ENCODE assay signal across 17 cellular contexts in genomic region chr15:36109943-36110658, GRCh38.
DNase-seq lines count a peak whose midpoint lies in the region; ATAC-seq and TF ChIP-seq lines count a peak whose summit lies in the region.
"Had no signal": no experiment of that assay in that cellular context is flagged by ENCODE, and none has a peak within 500 bp of the region (broad histone marks: within the 10 kb centered on the region; RNA-seq: fewer than 3 reads in every experiment).

No MANE protein-coding gene starts in this region.

- H3K4me1 ChIP-seq in breast epithelium (no peaks in the 10 kb centered on the region), gastroesophageal sphincter (peaks cover 0 to 33% (median 4%) of the 10 kb centered on the region in 3 donors), Peyer's patch (no peaks in the 10 kb centered on the region)
- H3K4me1 ChIP-seq: HAP-1 had no signal

- H3K9me3 Mint-ChIP-seq in MCF 10A (ENCODE audit: unreplicated experiment): no peaks in the 10 kb centered on the region
- H3K9me3 Mint-ChIP-seq: CD8-positive, alpha-beta T cell had no signal

- H3K36me3 Mint-ChIP-seq in MCF 10A (ENCODE audit: insufficient read depth, unreplicated experiment): no peaks in the 10 kb centered on the region
- H3K36me3 Mint-ChIP-seq: CD8-positive, alpha-beta T cell had no signal

- no peaks in the 10 kb centered on the region for H3K36me3 ChIP-seq in breast epithelium
- H3K36me3 ChIP-seq in gastroesophageal sphincter: no peaks in the 10 kb centered on the region
- H3K36me3 ChIP-seq in Peyer's patch: no peaks in the 10 kb centered on the region
- H3K36me3 ChIP-seq: cardiac muscle cell, HAP-1, tibial nerve had no signal

- H3K4me1 Mint-ChIP-seq in MCF 10A (ENCODE audit: insufficient read depth, unreplicated experiment): peaks cover 6% of the 10 kb centered on the region
- H3K4me1 Mint-ChIP-seq: T-helper 17 cell had no signal

- ATAC-seq in gastroesophageal sphincter: no peak
- ATAC-seq: CD8-positive, alpha-beta T cell; effector memory CD8-positive, alpha-beta T cell; T-helper 17 cell had no signal

- H3K4me3 Mint-ChIP-seq in MCF 10A (ENCODE audit: unreplicated experiment): no peak overlapping the region
- H3K4me3 Mint-ChIP-seq: CD8-positive, alpha-beta T cell; effector memory CD8-positive, alpha-beta T cell; T-helper 17 cell had no signal

- no peak for TF ChIP-seq EP300 in gastroesophageal sphincter (IDR thresholded peaks at IDR 0.05)

- no peak overlapping the region for H3K27ac ChIP-seq in breast epithelium
- H3K27ac ChIP-seq in gastroesophageal sphincter: peak overlapping the region in 3 of 4 donors; percentile 8 to 43 (median 15)
- no peak overlapping the region for H3K27ac ChIP-seq in Peyer's patch
- H3K27ac ChIP-seq: cardiac muscle cell, tibial nerve had no signal

- CTCF ChIA-PET in MCF 10A (lab: Yijun Ruan, JAX) (no interaction called here), HEK293T (lab: Yijun Ruan, JAX) (no interaction called here)

- H3K9me3 ChIP-seq in breast epithelium (no peaks in the 10 kb centered on the region), gastroesophageal sphincter (no peaks in the 10 kb centered on the region), Peyer's patch (no peaks in the 10 kb centered on the region)
- H3K9me3 ChIP-seq: HAP-1, tibial nerve had no signal

- WGBS in gastroesophageal sphincter (ENCODE audit: low coverage in 1 of 2), 2 donors: 13 to 28% methylated on average over 2 of the region's 2 CpGs

- TF ChIP-seq CTCF in MCF 10A (IDR thresholded peaks at IDR 0.05; ENCODE audit: unreplicated experiment) (no peak), breast epithelium (IDR thresholded peaks at IDR 0.05) (no peak), gastroesophageal sphincter (IDR thresholded peaks at IDR 0.05) (no peak), Peyer's patch (IDR thresholded peaks at IDR 0.05) (no peak)

- H3K4me3 ChIP-seq in breast epithelium (no peak overlapping the region), gastroesophageal sphincter (no peak overlapping the region), Peyer's patch (no peak overlapping the region)
- H3K4me3 ChIP-seq: cardiac muscle cell, HAP-1, tibial nerve had no signal

- TF ChIP-seq POLR2A in breast epithelium (IDR thresholded peaks at IDR 0.05) (no peak), gastroesophageal sphincter (IDR thresholded peaks at IDR 0.05) (no peak), Peyer's patch (IDR thresholded peaks at IDR 0.05) (no peak)

- H3K27me3 ChIP-seq in breast epithelium: no peaks in the 10 kb centered on the region
- no peaks in the 10 kb centered on the region for H3K27me3 ChIP-seq in gastroesophageal sphincter
- no peaks in the 10 kb centered on the region for H3K27me3 ChIP-seq in Peyer's patch
- H3K27me3 ChIP-seq: cardiac muscle cell, tibial nerve had no signal

- POLR2A ChIA-PET in MCF 10A (lab: Yijun Ruan, JAX) (interaction anchor here (0.7 to 0.8 kb wide), 2 partner anchors 14 to 67 kb away, joined by 3 to 4 read pairs; no protein-coding TSS in a partner anchor), HEK293T (lab: Yijun Ruan, JAX) (no interaction called here)

- H3K27me3 Mint-ChIP-seq in MCF 10A (ENCODE audit: insufficient read depth, unreplicated experiment): no peaks in the 10 kb centered on the region
- H3K27me3 Mint-ChIP-seq: effector memory CD8-positive, alpha-beta T cell; T-helper 17 cell had no signal

- no peak overlapping the region for H3K27ac Mint-ChIP-seq in MCF 10A (ENCODE audit: low read depth, unreplicated experiment)
- H3K27ac Mint-ChIP-seq: CD8-positive, alpha-beta T cell; effector memory CD8-positive, alpha-beta T cell; T-helper 17 cell had no signal

- no TSS peak for BruUV-seq in MCF 10A (replicated peaks; lab: Mats Ljungman, UMichigan)

- DNase-seq in MCF 10A (ENCODE audit: unreplicated experiment) (peak; percentile 31), breast epithelium (ENCODE audit: low spot score in 2 of 2) (no peak), astrocyte of the hippocampus (ENCODE audit: low read depth, low spot score) (peak; percentile 64), HEK293T (ENCODE audit: extremely low spot score) (no peak), Peyer's patch (no peak), NCI-H2196 treated with DMSO at 0.1 percent for 48 hours (lab: John Stamatoyannopoulos, UW; ENCODE audit: unreplicated experiment) (no peak)
- no peak for DNase-seq in effector CD8-positive, alpha-beta T cell (lab: John Stamatoyannopoulos, UW)
- DNase-seq: activated naive CD4-positive, alpha-beta T cell; CD8-positive, alpha-beta T cell; effector memory CD8-positive, alpha-beta T cell; NCI-H2107; nucleus accumbens; T-helper 17 cell had no signal

- intact Hi-C loops in MCF 10A (cut with micrococcal nuclease) (no loop called here), breast epithelium (cut with DNase I; ENCODE audit: low total_unique reads) (no loop called here)

TF ChIP-seq in HEK293T, 16 proteins besides CTCF, POLR2A, EP300 and RAD21:
- TF ChIP-seq CTBP1 (IDR thresholded peaks at IDR 0.05; ENCODE audit: borderline replicate concordance): no peak

Comparison
In these comparisons a context has a peak if more than half of its experiments do, and no peak if none do; other contexts are left out.
1. DNase-seq: peak in MCF 10A (single experiment) and astrocyte of the hippocampus (single experiment); none in breast epithelium (0 of 2), effector CD8-positive, alpha-beta T cell (single experiment), HEK293T (single experiment), Peyer's patch (0 of 3) and NCI-H2196 treated with DMSO at 0.1 percent for 48 hours (single experiment).
2. H3K27ac ChIP-seq: peak in gastroesophageal sphincter (3 of 4); none in breast epithelium (0 of 2) and Peyer's patch (0 of 4).